8 cellular contexts compared by ENCODE assay signal in genomic region chr3:50364573-50365079, GRCh38. TPM values are rescaled to one million over a fixed set of nuclear protein-coding genes. Genes with fewer than 3 reads are reported as not detected.
DNase-seq lines count a peak whose midpoint lies in the region; ATAC-seq and TF ChIP-seq lines count a peak whose summit lies in the region.

No MANE protein-coding gene starts in this region.

- H3K4me3 ChIP-seq in left ventricle myocardium inferior (peak overlapping the region; percentile 68), skin epidermis (peak overlapping the region; percentile 44 to 57 (median 51))

- no peak overlapping the region for H3K27ac Mint-ChIP-seq in T-helper 17 cell

- TF ChIP-seq CTCF in left ventricle myocardium inferior (IDR thresholded peaks at IDR 0.05; ENCODE audit: borderline replicate concordance), result no peak
- TF ChIP-seq CTCF in GM20000 (IDR thresholded peaks at IDR 0.05; ENCODE audit: extremely low read depth, missing control alignments), result no peak

- intact Hi-C loops in left ventricle myocardium inferior (cut with micrococcal nuclease), result no loop called here

- peaks cover 20% of the 10 kb centered on the region for H3K4me1 ChIP-seq in left ventricle myocardium inferior

- H3K27me3 Mint-ChIP-seq in T-helper 17 cell, result no peaks in the 10 kb centered on the region

- H3K36me3 Mint-ChIP-seq in T-helper 17 cell (ENCODE audit: low read depth), result no peaks in the 10 kb centered on the region

- ATAC-seq in GM21529 (IDR thresholded peaks at IDR 0.05; ENCODE audit: unreplicated experiment), result peak; percentile 15
- no peak for ATAC-seq in T-helper 17 cell
- no peak for ATAC-seq in HG02763 (IDR thresholded peaks at IDR 0.05; ENCODE audit: unreplicated experiment)

- H3K27ac ChIP-seq in left ventricle myocardium inferior (replicated peaks) (peak overlapping the region; percentile 38), skin epidermis (peak overlapping the region in 13 of 21 experiments; percentile 2 to 78 (median 40))

- H3K9me3 ChIP-seq in T-helper 17 cell (ENCODE audit: control insufficient read depth, low read length, poor library complexity, severe bottlenecking) (no peaks in the 10 kb centered on the region), left ventricle myocardium inferior (replicated peaks) (no peaks in the 10 kb centered on the region)

- no peaks in the 10 kb centered on the region for H3K36me3 ChIP-seq in left ventricle myocardium inferior

- peaks cover 16% of the 10 kb centered on the region for H3K4me1 Mint-ChIP-seq in T-helper 17 cell

- no peaks in the 10 kb centered on the region for H3K27me3 ChIP-seq in left ventricle myocardium inferior (ENCODE audit: low read depth)

- no peak for DNase-seq in T-helper 17 cell
- DNase-seq in left ventricle myocardium inferior, result no peak
- DNase-seq in GM20000 (ENCODE audit: low spot score), result no peak
- no peak for DNase-seq in Kasumi-1 (lab: John Stamatoyannopoulos, UW)
- no peak for DNase-seq in AML-193 (lab: John Stamatoyannopoulos, UW)

- peak overlapping the region; percentile 92 for H3K4me3 Mint-ChIP-seq in T-helper 17 cell

RNA-seq across cellular contexts. Expression of gene TMEM115, which starts 5.3 kb away (rescaled TPM):
- total RNA-seq in T-helper 17 cell (10 to 100 TPM; 16.7 to 17.4 TPM), left ventricle myocardium inferior (23.5 TPM)

RNA-seq across cellular contexts. Expression of gene CYB561D2, which starts 14.0 kb away (rescaled TPM):
- total RNA-seq in T-helper 17 cell, result 10 to 100 TPM; 20.8 to 27.2 TPM
- 7.0 TPM for total RNA-seq in left ventricle myocardium inferior

RNA-seq across cellular contexts. Expression of gene NPRL2, which starts 14.1 kb away (rescaled TPM):
- total RNA-seq in T-helper 17 cell (10 to 100 TPM; 27.5 to 29.1 TPM), left ventricle myocardium inferior (16.4 TPM)

RNA-seq across cellular contexts. Expression of gene ZMYND10, which starts 19.1 kb away (rescaled TPM):
- 1 to 10 TPM; 1.1 to 1.3 TPM for total RNA-seq in T-helper 17 cell
- total RNA-seq in left ventricle myocardium inferior, result not detected

RNA-seq across cellular contexts. Expression of gene RASSF1, which starts 24.0 kb away (rescaled TPM):
- total RNA-seq in T-helper 17 cell (100 to 1,000 TPM in 1 of 2 donors, 10 to 100 TPM in 1; 83.5 to 105 TPM), left ventricle myocardium inferior (11.4 TPM)
